18 cellular contexts compared by ENCODE assay signal in the genomic region with DNA sequence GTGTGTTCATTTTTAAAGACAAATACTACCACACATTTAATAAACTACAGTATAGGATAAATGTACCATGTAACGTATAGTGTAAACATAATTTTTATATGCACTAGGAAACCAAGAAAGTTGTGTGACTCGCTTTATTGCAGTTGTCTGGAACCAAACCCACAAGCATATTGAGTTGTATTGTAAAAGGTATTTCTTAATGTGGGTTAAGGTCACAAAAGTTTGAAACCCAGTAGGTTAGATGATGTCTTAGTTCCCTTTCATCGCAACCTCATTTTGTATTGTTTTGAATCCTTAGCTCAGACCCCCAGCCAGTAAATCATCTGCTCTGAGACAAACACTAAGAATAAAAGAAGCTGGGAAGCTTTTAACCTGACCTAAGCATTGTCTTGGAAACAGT.
"Had no signal": no experiment of that assay in that cellular context is flagged by ENCODE, and none has a peak within 500 bp of the region (broad histone marks: within the 10 kb centered on the region; RNA-seq: fewer than 3 reads in every experiment).

No MANE protein-coding gene starts in this region.

- H3K27me3 Mint-ChIP-seq: memory B cell; stimulated activated naive CD8-positive, alpha-beta T cell treated with anti-CD3 and anti-CD28 coated beads, Interleukin-15, Interleukin-2, amounts not matched to agents 100 ng/mL and 50 ng/mL, for 24 hours had no signal

- H3K27ac Mint-ChIP-seq: activated naive CD8-positive, alpha-beta T cell treated with anti-CD3 and anti-CD28 coated beads, Interleukin-2, amount 50 U/mL, for 24 hours; stimulated activated naive CD8-positive, alpha-beta T cell treated with anti-CD3 and anti-CD28 coated beads, Interleukin-15, Interleukin-2, amounts not matched to agents 100 ng/mL and 50 ng/mL, for 24 hours had no signal

- H3K27ac ChIP-seq: epithelial cell of prostate, tibial nerve had no signal

- H3K4me3 ChIP-seq: heart left ventricle, sigmoid colon, smooth muscle cell, tibial nerve had no signal

- ATAC-seq: activated naive CD8-positive, alpha-beta T cell treated with anti-CD3 and anti-CD28 coated beads, Interleukin-2, amount 50 U/mL, for 24 hours; heart left ventricle; left cardiac atrium; WTC11 had no signal

- H3K27me3 ChIP-seq: heart left ventricle, sigmoid colon, tibial nerve had no signal

- H3K4me2 ChIP-seq: smooth muscle cell had no signal

- H3K4me3 Mint-ChIP-seq: activated naive CD8-positive, alpha-beta T cell treated with anti-CD3 and anti-CD28 coated beads, Interleukin-2, amount 50 U/mL, for 24 hours; memory B cell; stimulated activated naive CD8-positive, alpha-beta T cell treated with anti-CD3 and anti-CD28 coated beads, Interleukin-15, Interleukin-2, amounts not matched to agents 100 ng/mL and 50 ng/mL, for 24 hours; WTC11 had no signal

- H3K9me3 ChIP-seq: heart left ventricle, sigmoid colon, tibial nerve had no signal

- DNase-seq: activated CD4-positive, alpha-beta T cell treated with anti-CD3 and anti-CD28 coated beads, Interleukin-2, amount 50 U/mL, for 48 hours; activated CD8-positive, alpha-beta memory T cell treated with anti-CD3 and anti-CD28 coated beads, Interleukin-2, amount 50 U/mL, for 48 hours; activated effector memory CD4-positive, alpha-beta T cell treated with Interleukin-2 at 50 U/mL for 16 hours; activated naive CD4-positive, alpha-beta T cell treated with anti-CD3 and anti-CD28 coated beads, Interleukin-2, amount 50 U/mL, for 16 hours; activated naive CD8-positive, alpha-beta T cell treated with anti-CD3 and anti-CD28 coated beads, Interleukin-2, amount 50 U/mL, for 24 hours; activated T-cell treated with anti-CD3 and anti-CD28 coated beads, Interleukin-2, amount 50 U/mL, for 48 hours; heart left ventricle; left cardiac atrium; occipital lobe; sigmoid colon; stimulated activated CD4-positive, alpha-beta T cell treated with anti-CD3 and anti-CD28 coated beads, Interleukin-2, amount 100 ng/mL, for 48 hours; T-helper 9 cell had no signal

- H3K9me3 Mint-ChIP-seq: activated naive CD8-positive, alpha-beta T cell treated with anti-CD3 and anti-CD28 coated beads, Interleukin-2, amount 50 U/mL, for 24 hours; memory B cell; stimulated activated naive CD8-positive, alpha-beta T cell treated with anti-CD3 and anti-CD28 coated beads, Interleukin-15, Interleukin-2, amounts not matched to agents 100 ng/mL and 50 ng/mL, for 24 hours had no signal

- H3K36me3 ChIP-seq: heart left ventricle, sigmoid colon, tibial nerve had no signal
